In genomic region chr3:156511987-156512677, GRCh38 we compare ENCODE assay signal across 25 cellular contexts. TPM values are rescaled to one million over a fixed set of nuclear protein-coding genes. Genes with fewer than 3 reads are reported as not detected.
DNase-seq lines count a peak whose midpoint lies in the region; ATAC-seq and TF ChIP-seq lines count a peak whose summit lies in the region.
"Had no signal": no experiment of that assay in that cellular context is flagged by ENCODE, and none has a peak within 500 bp of the region (broad histone marks: within the 10 kb centered on the region; RNA-seq: fewer than 3 reads in every experiment).

No MANE protein-coding gene starts in this region.

- POLR2A ChIA-PET in IMR-90 (lab: Charles Lee; ENCODE audit: unreplicated experiment) = no interaction called here
- POLR2A ChIA-PET in activated CD4-positive, alpha-beta memory T cell treated with anti-CD3 and anti-CD28 coated beads for 36 hours (lab: Charles Lee) = no interaction called here

- H3K27ac Mint-ChIP-seq in activated CD4-positive, alpha-beta T cell treated with anti-CD3 and anti-CD28 coated beads, Interleukin-2, amount 10 ng/mL, durations not matched to agents 24 days and 14 days = peak overlapping the region; percentile 7
- no peak overlapping the region for H3K27ac Mint-ChIP-seq in activated CD4-positive, alpha-beta memory T cell treated with anti-CD3 and anti-CD28 coated beads for 36 hours
- H3K27ac Mint-ChIP-seq: activated T-helper 2 cell treated with anti-CD3 and anti-CD28 coated beads, Interferon-gamma antibody, Interleukin-2, Interleukin-4, amounts not matched to agents 10 μg/mL and 5 μg/mL and 100 μg/mL, durations not matched to agents 14 hours and 24 hours and 36 hours had no signal

- TF ChIP-seq CTCF in BE2C (IDR thresholded peaks at IDR 0.05; ENCODE audit: low read depth, low read length) (no peak), IMR-90 (conservative IDR thresholded peaks at IDR 0.05; ENCODE audit: low read depth, low read length) (no peak)

- in situ Hi-C loops in IMR-90 (cut with MboI; ENCODE audit: low sequenced_read_pairs) = no loop called here

- H3K9me3 Mint-ChIP-seq in activated CD4-positive, alpha-beta T cell treated with anti-CD3 and anti-CD28 coated beads, Interleukin-2, amount 10 ng/mL, durations not matched to agents 24 days and 14 days = no peaks in the 10 kb centered on the region
- no peaks in the 10 kb centered on the region for H3K9me3 Mint-ChIP-seq in activated CD4-positive, alpha-beta memory T cell treated with anti-CD3 and anti-CD28 coated beads for 36 hours
- H3K9me3 Mint-ChIP-seq: activated T-helper 2 cell treated with anti-CD3 and anti-CD28 coated beads, Interferon-gamma antibody, Interleukin-2, Interleukin-4, amounts not matched to agents 10 μg/mL and 5 μg/mL and 100 μg/mL, durations not matched to agents 14 hours and 24 hours and 36 hours; naive thymus-derived CD4-positive, alpha-beta T cell had no signal

- TF ChIP-seq POLR2A in IMR-90 (IDR thresholded peaks at IDR 0.05; ENCODE audit: low read depth, low read length) = no peak

- DNase-seq in activated CD4-positive, alpha-beta T cell treated with anti-CD3 and anti-CD28 coated beads, Interleukin-2, amount 10 ng/mL, durations not matched to agents 24 days and 14 days = peak; percentile 66
- no peak for DNase-seq in activated CD4-positive, alpha-beta T cell treated with anti-CD3 and anti-CD28 coated beads for 4 hours
- peak; percentile 24 for DNase-seq in BE2C
- DNase-seq in IMR-90 = no peak
- DNase-seq in activated CD4-positive, alpha-beta memory T cell treated with anti-CD3 and anti-CD28 coated beads for 36 hours = peak; percentile 28
- no peak for DNase-seq in H4 (ENCODE audit: low spot score)
- DNase-seq in KG1 (lab: John Stamatoyannopoulos, UW) = no peak
- no peak for DNase-seq in A172 (ENCODE audit: low spot score)
- DNase-seq: ACHN; amniotic stem cell; brain microvascular endothelial cell; COR-L47; DMS79 treated with DMSO at 0.1 percent for 48 hours; left lung; mesendoderm; MG63; naive thymus-derived CD4-positive, alpha-beta T cell; NCI-H2029; occipital lobe; SIG-M5; stimulated activated CD4-positive, alpha-beta T cell treated with anti-CD3 and anti-CD28 coated beads, Interleukin-15, amount 100 ng/mL, for 24 hours; stimulated activated naive CD4-positive, alpha-beta T cell treated with Interleukin-2 at 50 U/mL for 16 hours had no signal

- no peak overlapping the region for H3K56ac ChIP-seq in IMR-90 (ENCODE audit: extremely low read depth, insufficient read depth, low read length)

- H4K20me1 ChIP-seq in IMR-90 (ENCODE audit: insufficient read depth, low read length) = no peaks in the 10 kb centered on the region
- H4K20me1 ChIP-seq: BLaER1 had no signal

- H2AFZ ChIP-seq in IMR-90 (replicated peaks; ENCODE audit: low read length, poor library complexity) = no peak overlapping the region

- H3K23ac ChIP-seq in IMR-90 (ENCODE audit: low read depth, low read length) = no peak overlapping the region

- H2BK120ac ChIP-seq in IMR-90 (ENCODE audit: low read depth, low read length) = no peak overlapping the region

- H3K27me3 Mint-ChIP-seq in activated CD4-positive, alpha-beta T cell treated with anti-CD3 and anti-CD28 coated beads, Interleukin-2, amount 10 ng/mL, durations not matched to agents 24 days and 14 days = peaks cover 28% of the 10 kb centered on the region
- no peaks in the 10 kb centered on the region for H3K27me3 Mint-ChIP-seq in activated CD4-positive, alpha-beta memory T cell treated with anti-CD3 and anti-CD28 coated beads for 36 hours

- H3K79me1 ChIP-seq in IMR-90 (ENCODE audit: low read depth in 1 of 2, low read length in 2 of 2) = no peaks in the 10 kb centered on the region

- H4K5ac ChIP-seq in IMR-90 (ENCODE audit: low read depth, low read length) = no peak overlapping the region

- H4K8ac ChIP-seq in IMR-90 (ENCODE audit: low read depth in 2 of 2, low read length in 2 of 2) = no peak overlapping the region

- H3K27me3 ChIP-seq in BE2C (no peaks in the 10 kb centered on the region), IMR-90 (ENCODE audit: control insufficient read depth, insufficient read depth, low read length) (peaks cover 6% of the 10 kb centered on the region)
- H3K27me3 ChIP-seq: BLaER1, brain microvascular endothelial cell, left lung, MG63 had no signal

- no peak overlapping the region for H2BK5ac ChIP-seq in IMR-90 (ENCODE audit: low read depth, low read length, poor library complexity, severe bottlenecking)

- no peak overlapping the region for H3K4me2 ChIP-seq in IMR-90 (ENCODE audit: low read depth, low read length)
- H3K4me2 ChIP-seq: BLaER1 had no signal

- ATAC-seq in IMR-90 (ENCODE audit: low read depth) = peak; percentile 39; the same call in 1 of the 2 replicates
- ATAC-seq: HCT116; left lung; naive thymus-derived CD4-positive, alpha-beta T cell had no signal

- no peak overlapping the region for H3K4me3 ChIP-seq in BE2C (ENCODE audit: low read depth, low read length)
- no peak overlapping the region for H3K4me3 ChIP-seq in IMR-90 (ENCODE audit: insufficient read depth, low read depth, low read length)
- H3K4me3 ChIP-seq: BLaER1, left lung, MG63 had no signal

- H3K4me1 ChIP-seq in BE2C (peaks cover 20% of the 10 kb centered on the region), IMR-90 (ENCODE audit: control insufficient read depth, insufficient read depth, low read length) (0 out of 2 replicates have a peak, but pooled peaks cover 2% of the 10 kb centered on the region)
- H3K4me1 ChIP-seq: BLaER1, left lung had no signal

- no peaks in the 10 kb centered on the region for H3K36me3 Mint-ChIP-seq in activated CD4-positive, alpha-beta T cell treated with anti-CD3 and anti-CD28 coated beads, Interleukin-2, amount 10 ng/mL, durations not matched to agents 24 days and 14 days (ENCODE audit: low read depth)
- no peaks in the 10 kb centered on the region for H3K36me3 Mint-ChIP-seq in activated CD4-positive, alpha-beta memory T cell treated with anti-CD3 and anti-CD28 coated beads for 36 hours
- H3K36me3 Mint-ChIP-seq: naive thymus-derived CD4-positive, alpha-beta T cell had no signal

- H3K14ac ChIP-seq in IMR-90 (replicated peaks; ENCODE audit: low read depth, low read length) = no peak overlapping the region

- H3K9me3 ChIP-seq in BE2C (no peaks in the 10 kb centered on the region), IMR-90 (ENCODE audit: control insufficient read depth, insufficient read depth, low read length) (no peaks in the 10 kb centered on the region)
- H3K9me3 ChIP-seq: BLaER1, left lung, MG63 had no signal

- no peaks in the 10 kb centered on the region for H3K36me3 ChIP-seq in BE2C
- no peaks in the 10 kb centered on the region for H3K36me3 ChIP-seq in IMR-90 (ENCODE audit: control insufficient read depth, insufficient read depth, low read length)
- H3K36me3 ChIP-seq: BLaER1, brain microvascular endothelial cell, left lung, MG63 had no signal

- CTCF ChIA-PET in IMR-90 (lab: Yijun Ruan, JAX) = interaction anchor here (1.1 kb wide), 1 partner anchor 338 kb away, joined by 3 read pairs; no protein-coding TSS in a partner anchor
- CTCF ChIA-PET in activated CD4-positive, alpha-beta memory T cell treated with anti-CD3 and anti-CD28 coated beads for 36 hours (lab: Charles Lee) = interaction anchor here (0.6 to 9.8 kb wide), 4 partner anchors 63 to 569 kb away, joined by 3 to 161 read pairs (median 12); no protein-coding TSS in a partner anchor

- H4K91ac ChIP-seq in IMR-90 (ENCODE audit: insufficient read depth, low read depth, low read length) = no peak overlapping the region

- no peak overlapping the region for H3K18ac ChIP-seq in IMR-90 (ENCODE audit: low read depth, low read length)

- BruUV-seq in IMR-90 (replicated peaks; lab: Mats Ljungman, UMichigan) = no TSS peak

- H3K9me1 ChIP-seq in IMR-90 (ENCODE audit: insufficient read depth, low read length) = no peaks in the 10 kb centered on the region; the same call in 1 of the 2 replicates

- H2BK15ac ChIP-seq in IMR-90 (ENCODE audit: low read depth, low read length) = no peak overlapping the region

- H3K9ac ChIP-seq in IMR-90 (ENCODE audit: low read depth, low read length) = no peak overlapping the region
- H3K9ac ChIP-seq: BLaER1 had no signal

- no peak for TF ChIP-seq RAD21 in IMR-90 (IDR thresholded peaks at IDR 0.05; ENCODE audit: low read length)

- intact Hi-C loops in activated CD4-positive, alpha-beta T cell treated with anti-CD3 and anti-CD28 coated beads, Interleukin-2, amount 10 ng/mL, durations not matched to agents 24 days and 14 days (cut with micrococcal nuclease) = no loop called here
- intact Hi-C loops in IMR-90 (cut with micrococcal nuclease) = no loop called here
- intact Hi-C loops in activated CD4-positive, alpha-beta memory T cell treated with anti-CD3 and anti-CD28 coated beads for 36 hours (cut with micrococcal nuclease) = no loop called here

- no peak overlapping the region for H3K4me3 Mint-ChIP-seq in activated CD4-positive, alpha-beta T cell treated with anti-CD3 and anti-CD28 coated beads, Interleukin-2, amount 10 ng/mL, durations not matched to agents 24 days and 14 days
- no peak overlapping the region for H3K4me3 Mint-ChIP-seq in activated CD4-positive, alpha-beta memory T cell treated with anti-CD3 and anti-CD28 coated beads for 36 hours

- H2BK20ac ChIP-seq in IMR-90 (ENCODE audit: low read depth, low read length) = no peak overlapping the region

- no peak overlapping the region for H3K27ac ChIP-seq in IMR-90 (ENCODE audit: insufficient read depth, low read length)
- H3K27ac ChIP-seq: BLaER1, brain microvascular endothelial cell, left lung had no signal

- dilution Hi-C loops in IMR-90 (cut with HindIII; ENCODE audit: low sequenced_read_pairs, unreplicated experiment) = loop anchor here (25.0 kb wide), 1 partner anchor 350 kb away; no protein-coding TSS in a partner anchor

- no peak overlapping the region for H2AK9ac ChIP-seq in IMR-90 (replicated peaks; ENCODE audit: low read depth, low read length, poor library complexity)

- no CpG with 5 or more reads among the region's 2 CpGs for WGBS in IMR-90 (ENCODE audit: extremely low coverage in 2 of 2, insufficient read length in 1 of 2), 2 experiments

- no peak overlapping the region for H2AK5ac ChIP-seq in IMR-90 (ENCODE audit: low read depth, low read length)

- H3K4ac ChIP-seq in IMR-90 (ENCODE audit: low read depth, low read length) = no peak overlapping the region

- peaks cover 13% of the 10 kb centered on the region for H3K4me1 Mint-ChIP-seq in activated CD4-positive, alpha-beta T cell treated with anti-CD3 and anti-CD28 coated beads, Interleukin-2, amount 10 ng/mL, durations not matched to agents 24 days and 14 days
- H3K4me1 Mint-ChIP-seq in activated CD4-positive, alpha-beta memory T cell treated with anti-CD3 and anti-CD28 coated beads for 36 hours (ENCODE audit: low read depth) = peaks cover 12% of the 10 kb centered on the region

RNA-seq across cellular contexts. Expression of gene SSR3, which starts 42.8 kb away (rescaled TPM):
- total RNA-seq in activated CD4-positive, alpha-beta T cell treated with anti-CD3 and anti-CD28 coated beads, Interleukin-2, amount 10 ng/mL, durations not matched to agents 24 days and 14 days = 151 and 153 TPM in 2 replicates
- polyA plus RNA-seq in BE2C (2012; ENCODE audit: insufficient read depth, insufficient read length, low read depth) = 98.5 TPM
- total RNA-seq in IMR-90 (2012; rRNA removed) = 606 and 608 TPM in 2 replicates
- polyA plus RNA-seq in IMR-90 (2012; rRNA removed) = 216 and 246 TPM in 2 replicates
- polyA plus RNA-seq in IMR-90 (2012; cell fraction: cytosol; rRNA removed) = 33.1 and 84.5 TPM in 2 replicates
- polyA plus RNA-seq in IMR-90 (2012; cell fraction: nucleus; rRNA removed; ENCODE audit: low replicate concordance) = 19.9 and 62.0 TPM in 2 replicates
- 100 to 1,000 TPM; 162 to 170 TPM for total RNA-seq in activated CD4-positive, alpha-beta memory T cell treated with anti-CD3 and anti-CD28 coated beads for 36 hours
- total RNA-seq in H4 (2014; rRNA removed; shearing (Covaris generic)) = 185 and 215 TPM in 2 replicates
- 245 and 285 TPM in 2 replicates for total RNA-seq in A172 (2014; rRNA removed; shearing (Covaris generic))

Comparison
In these comparisons a context has a peak if more than half of its experiments do, and no peak if none do; other contexts are left out.
1. DNase-seq: peak in activated CD4-positive, alpha-beta T cell treated with anti-CD3 and anti-CD28 coated beads, Interleukin-2, amount 10 ng/mL, durations not matched to agents 24 days and 14 days (single experiment), BE2C (single experiment) and activated CD4-positive, alpha-beta memory T cell treated with anti-CD3 and anti-CD28 coated beads for 36 hours (single experiment); none in activated CD4-positive, alpha-beta T cell treated with anti-CD3 and anti-CD28 coated beads for 4 hours (0 of 2), IMR-90 (single experiment), H4 (single experiment), KG1 (single experiment) and A172 (single experiment).